8 cellular contexts compared by ENCODE assay signal in genomic region chr16:85799497-85800320, GRCh38. TPM values are rescaled to one million over a fixed set of nuclear protein-coding genes. Genes with fewer than 3 reads are reported as not detected.
A peak's percentile ranks its signal among the peaks of the same experiment; 100 is the strongest.
DNase-seq lines count a peak whose midpoint lies in the region; ATAC-seq and TF ChIP-seq lines count a peak whose summit lies in the region.

Gene COX4I1, plus strand, starts transcription at chr16:85799695. Its CDS starts 1,511 bp downstream, at chr16:85801206.
Gene EMC8, minus strand, starts transcription at chr16:85799544. Its CDS starts 249 bp downstream, at chr16:85799295.

- no peak within 1 kb of the TSS for H2BK120ac ChIP-seq in H9 (ENCODE audit: low read depth, low read length, poor library complexity, severe bottlenecking)

- no peak within 1 kb of the TSS for H3T11ph ChIP-seq in H9 (ENCODE audit: low read length)

- H2BK15ac ChIP-seq in H9 (ENCODE audit: low read depth, low read length): no peak within 1 kb of the TSS

- H3K4me1 ChIP-seq in ES-I3 (ENCODE audit: insufficient read depth, low read length): no peaks in the 10 kb centered on the region; the same call in 1 of the 2 replicates
- no peaks in the 10 kb centered on the region; the same call in 1 of the 2 replicates for H3K4me1 ChIP-seq in H9 (ENCODE audit: insufficient read depth, low read length)

- H3K23me2 ChIP-seq in H9 (ENCODE audit: insufficient read length, low read depth, low read length, poor library complexity, severe bottlenecking): peaks cover 13% of the 10 kb centered on the region

- H3K27ac ChIP-seq in H9 (ENCODE audit: insufficient read length, low read depth, low read length): no peak within 1 kb of the TSS

- H3K9me3 Mint-ChIP-seq in H9 (no peaks in the 10 kb centered on the region), nephron (no peaks in the 10 kb centered on the region)

- peak within 1 kb of the TSS; percentile 90 for H3K9ac ChIP-seq in ES-I3 (ENCODE audit: low read depth, low read length)
- peak within 1 kb of the TSS; percentile 97 for H3K9ac ChIP-seq in H9 (ENCODE audit: extremely low read depth, insufficient read length, low read length)

- H3K9me3 ChIP-seq in ES-I3 (ENCODE audit: control insufficient read depth, insufficient read depth, low read length) (no peaks in the 10 kb centered on the region), H9 (ENCODE audit: control insufficient read depth, low read depth, low read length) (no peaks in the 10 kb centered on the region)

- H4K20me1 ChIP-seq in H9 (ENCODE audit: control insufficient read depth, insufficient read depth, insufficient read length): peaks cover 3% of the 10 kb centered on the region

- H4K5ac ChIP-seq in H9 (ENCODE audit: insufficient read length, low read depth, low read length): no peak within 1 kb of the TSS

- peak within 1 kb of the TSS; percentile 95 for H3K4me3 ChIP-seq in fibroblast of the aortic adventitia (ENCODE audit: low read depth, low read length)

- peak within 1 kb of the TSS; percentile 76 for H3K14ac ChIP-seq in H9 (ENCODE audit: insufficient read depth, low read length)

- peak within 1 kb of the TSS; percentile 100 for H3K4me2 ChIP-seq in H9 (ENCODE audit: insufficient read depth, insufficient read length, low read length)

- peak within 1 kb of the TSS; percentile 80 to 93 (median 86) for H3K27ac Mint-ChIP-seq in H9
- H3K27ac Mint-ChIP-seq in nephron: peak within 1 kb of the TSS; percentile 78 to 91 (median 87)

- peaks cover 28% of the 10 kb centered on the region for H3K79me2 ChIP-seq in H9 (ENCODE audit: insufficient read depth, low read length)

- WGBS in H9 (ENCODE audit: extremely low coverage, insufficient read length, low lambda C conversion rate): no CpG with 5 or more reads among the region's 87 CpGs

- DNase-seq in H9: peak; percentile 93
- peak; percentile 92 for DNase-seq in M059J (ENCODE audit: low read depth)
- peak; percentile 92 to 94 for DNase-seq in SHP77 (lab: John Stamatoyannopoulos, UW)
- DNase-seq in activated effector memory CD4-positive, alpha-beta T cell treated with Interleukin-2 at 50 U/mL for 16 hours: peak; percentile 86
- DNase-seq in fibroblast of the aortic adventitia (ENCODE audit: low read depth): peak; percentile 93
- DNase-seq in stimulated activated naive CD8-positive, alpha-beta T cell treated with anti-CD3 and anti-CD28 coated beads, Interleukin-15, Interleukin-2, amounts not matched to agents 100 U/mL and 50 U/mL, for 24 hours: peak; percentile 96

- H2BK12ac ChIP-seq in H9 (ENCODE audit: insufficient read length, low read depth, low read length): no peak within 1 kb of the TSS

- no peak within 1 kb of the TSS for H3K56ac ChIP-seq in H9 (ENCODE audit: insufficient read length, low read depth, low read length)

- no peak within 1 kb of the TSS for H2AK5ac ChIP-seq in H9 (ENCODE audit: insufficient read length, low read length)

- peaks cover 30% of the 10 kb centered on the region for H3K36me3 ChIP-seq in ES-I3 (ENCODE audit: insufficient read depth, low read length)

- no peak within 1 kb of the TSS for H3K23ac ChIP-seq in H9 (ENCODE audit: insufficient read length, low read depth, low read length)

- no peak within 1 kb of the TSS for H4K8ac ChIP-seq in H9 (replicated peaks; ENCODE audit: insufficient read length, low read depth, low read length)

- H2BK20ac ChIP-seq in H9 (ENCODE audit: low read depth, low read length, poor library complexity, severe bottlenecking): no peak within 1 kb of the TSS

- no peak within 1 kb of the TSS for H2AFZ ChIP-seq in H9 (ENCODE audit: low read length)

- H3K27me3 Mint-ChIP-seq in H9 (ENCODE audit: low read depth) (no peaks in the 10 kb centered on the region; the same call in 1 of the 2 replicates), nephron (ENCODE audit: low read depth) (no peaks in the 10 kb centered on the region)

- peak; percentile 92 for ATAC-seq in stimulated activated naive CD8-positive, alpha-beta T cell treated with anti-CD3 and anti-CD28 coated beads, Interleukin-15, Interleukin-2, amounts not matched to agents 100 U/mL and 50 U/mL, for 24 hours

- H3K18ac ChIP-seq in H9 (ENCODE audit: insufficient read length, low read depth, low read length): peak within 1 kb of the TSS; percentile 53

- H3K4ac ChIP-seq in H9 (ENCODE audit: low read depth, low read length): no peak within 1 kb of the TSS

- no peaks in the 10 kb centered on the region for H3K27me3 ChIP-seq in H9 (ENCODE audit: insufficient read depth, low read length)

- peaks cover 46 to 70% (median 67%) of the 10 kb centered on the region in 3 experiments for H3K36me3 Mint-ChIP-seq in H9 (ENCODE audit: insufficient read depth in 1 of 3, low read depth in 3 of 3)
- peaks cover 51% of the 10 kb centered on the region for H3K36me3 Mint-ChIP-seq in nephron (ENCODE audit: low read depth)

- peaks cover 17% of the 10 kb centered on the region for H3K79me1 ChIP-seq in H9 (ENCODE audit: insufficient read depth, low read depth, low read length, poor library complexity, severe bottlenecking)

- peaks cover 18 to 20% of the 10 kb centered on the region in 2 experiments for H3K4me1 Mint-ChIP-seq in H9
- peaks cover 21% of the 10 kb centered on the region for H3K4me1 Mint-ChIP-seq in nephron

- H4K91ac ChIP-seq in H9 (ENCODE audit: insufficient read length, low read depth, low read length): peak within 1 kb of the TSS; percentile 65

- H3K4me3 Mint-ChIP-seq in H9 (peak within 1 kb of the TSS; percentile 91 to 95), nephron (peak within 1 kb of the TSS; percentile 91 to 96 (median 93))

- H2BK5ac ChIP-seq in H9 (ENCODE audit: insufficient read length, low read length): no peak within 1 kb of the TSS

- TF ChIP-seq CTCF in H9 (conservative IDR thresholded peaks at IDR 0.05) (no peak), fibroblast of the aortic adventitia (IDR thresholded peaks at IDR 0.05; ENCODE audit: insufficient read depth, low read length) (no peak), nephron (IDR thresholded peaks at IDR 0.05; ENCODE audit: unreplicated experiment in 3 of 3) (no peak)

RNA-seq across cellular contexts. Expression of gene COX4I1, which starts in this region (rescaled TPM):
- 506 and 520 TPM in 2 replicates for total RNA-seq in H9 (2021)
- total RNA-seq in M059J (2014; rRNA removed; shearing (Covaris generic)): 473 and 552 TPM in 2 replicates
- total RNA-seq in fibroblast of the aortic adventitia (ENCODE audit: low replicate concordance): 348 and 421 TPM in 2 replicates

RNA-seq across cellular contexts. Expression of gene EMC8, which starts in this region (rescaled TPM):
- 52.3 and 59.5 TPM in 2 replicates for total RNA-seq in H9 (2021)
- total RNA-seq in M059J (2014; rRNA removed; shearing (Covaris generic)): 58.2 and 59.0 TPM in 2 replicates
- 18.6 and 23.8 TPM in 2 replicates for total RNA-seq in fibroblast of the aortic adventitia (ENCODE audit: low replicate concordance)
